ENCODE assay signal across 1 cellular context in the genomic region with DNA sequence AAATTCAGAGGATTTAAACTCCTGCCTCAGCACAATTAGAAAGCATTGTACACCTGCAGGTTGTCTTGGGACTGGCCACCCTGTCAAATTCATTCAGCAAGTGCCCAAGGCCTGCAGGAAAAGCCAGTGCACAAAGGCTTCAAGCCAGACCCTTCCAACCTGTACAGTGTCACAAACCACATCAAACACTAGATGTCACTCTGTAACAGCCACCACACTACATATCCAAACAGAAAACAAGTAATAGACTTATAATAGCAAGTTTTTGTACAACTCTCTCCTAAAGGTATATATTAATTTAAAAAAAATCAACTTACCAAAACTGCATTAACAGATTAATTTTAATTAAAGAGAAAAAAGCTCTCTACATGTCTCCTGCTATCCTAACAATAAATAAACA.
TF ChIP-seq lines count a peak whose summit lies in the region.

No MANE protein-coding gene starts in this region.

TF ChIP-seq in HCT116, 20 proteins besides CTCF, POLR2A, EP300 and RAD21 (continued from another document):
- TF ChIP-seq SIN3A (IDR thresholded peaks at IDR 0.05; ENCODE audit: low read depth) = no peak
TF ChIP-seq in HCT116: peak in this region for 0.
